ENCODE assay signal across 1 cellular context in genomic region chr1:113199718-113200455, GRCh38.
TF ChIP-seq lines count a peak whose summit lies in the region.

No MANE protein-coding gene starts in this region.

TF ChIP-seq in GM23338, 12 proteins besides CTCF, POLR2A, EP300 and RAD21 (continued from another document):
- no peak for TF ChIP-seq EZH2 (IDR thresholded peaks at IDR 0.05; ENCODE audit: low read depth, unreplicated experiment)
- no peak for TF ChIP-seq ETS1 (IDR thresholded peaks at IDR 0.05)
- no peak for TF ChIP-seq STAT1 (IDR thresholded peaks at IDR 0.05; ENCODE audit: unreplicated experiment)
